In the genomic region with DNA sequence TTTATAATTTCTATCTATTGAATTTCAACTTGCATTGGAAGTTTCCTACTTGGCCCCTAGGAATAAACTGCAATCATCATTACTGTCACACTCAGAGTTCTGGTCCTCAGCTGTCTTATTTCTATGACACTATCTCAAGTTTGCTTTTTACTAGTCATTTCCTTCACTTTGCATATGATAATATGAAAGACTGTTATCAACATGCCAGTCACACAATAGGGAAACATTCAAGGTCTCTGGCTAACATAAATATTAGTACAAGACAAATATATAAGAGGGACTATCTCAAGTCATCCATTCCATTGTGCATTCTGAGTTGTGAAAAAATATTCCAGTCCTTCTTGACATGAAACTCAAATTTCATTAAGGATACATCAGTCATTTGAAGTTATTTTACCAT, we compare ENCODE assay signal across 3 cellular contexts.
TF ChIP-seq lines count a peak whose summit lies in the region.

No MANE protein-coding gene starts in this region.

TF ChIP-seq in A549, 52 proteins besides CTCF, POLR2A, EP300 and RAD21 (continued from another document):
- TF ChIP-seq, protein P1, sequence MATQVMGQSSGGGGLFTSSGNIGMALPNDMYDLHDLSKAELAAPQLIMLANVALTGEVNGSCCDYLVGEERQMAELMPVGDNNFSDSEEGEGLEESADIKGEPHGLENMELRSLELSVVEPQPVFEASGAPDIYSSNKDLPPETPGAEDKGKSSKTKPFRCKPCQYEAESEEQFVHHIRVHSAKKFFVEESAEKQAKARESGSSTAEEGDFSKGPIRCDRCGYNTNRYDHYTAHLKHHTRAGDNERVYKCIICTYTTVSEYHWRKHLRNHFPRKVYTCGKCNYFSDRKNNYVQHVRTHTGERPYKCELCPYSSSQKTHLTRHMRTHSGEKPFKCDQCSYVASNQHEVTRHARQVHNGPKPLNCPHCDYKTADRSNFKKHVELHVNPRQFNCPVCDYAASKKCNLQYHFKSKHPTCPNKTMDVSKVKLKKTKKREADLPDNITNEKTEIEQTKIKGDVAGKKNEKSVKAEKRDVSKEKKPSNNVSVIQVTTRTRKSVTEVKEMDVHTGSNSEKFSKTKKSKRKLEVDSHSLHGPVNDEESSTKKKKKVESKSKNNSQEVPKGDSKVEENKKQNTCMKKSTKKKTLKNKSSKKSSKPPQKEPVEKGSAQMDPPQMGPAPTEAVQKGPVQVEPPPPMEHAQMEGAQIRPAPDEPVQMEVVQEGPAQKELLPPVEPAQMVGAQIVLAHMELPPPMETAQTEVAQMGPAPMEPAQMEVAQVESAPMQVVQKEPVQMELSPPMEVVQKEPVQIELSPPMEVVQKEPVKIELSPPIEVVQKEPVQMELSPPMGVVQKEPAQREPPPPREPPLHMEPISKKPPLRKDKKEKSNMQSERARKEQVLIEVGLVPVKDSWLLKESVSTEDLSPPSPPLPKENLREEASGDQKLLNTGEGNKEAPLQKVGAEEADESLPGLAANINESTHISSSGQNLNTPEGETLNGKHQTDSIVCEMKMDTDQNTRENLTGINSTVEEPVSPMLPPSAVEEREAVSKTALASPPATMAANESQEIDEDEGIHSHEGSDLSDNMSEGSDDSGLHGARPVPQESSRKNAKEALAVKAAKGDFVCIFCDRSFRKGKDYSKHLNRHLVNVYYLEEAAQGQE (IDR thresholded peaks at IDR 0.05): no peak
- TF ChIP-seq EHF (CRISPR knock-in tag; IDR thresholded peaks at IDR 0.05) (no peak), FOSB (CRISPR knock-in tag; IDR thresholded peaks at IDR 0.05) (no peak)
- TF ChIP-seq, protein P2, sequence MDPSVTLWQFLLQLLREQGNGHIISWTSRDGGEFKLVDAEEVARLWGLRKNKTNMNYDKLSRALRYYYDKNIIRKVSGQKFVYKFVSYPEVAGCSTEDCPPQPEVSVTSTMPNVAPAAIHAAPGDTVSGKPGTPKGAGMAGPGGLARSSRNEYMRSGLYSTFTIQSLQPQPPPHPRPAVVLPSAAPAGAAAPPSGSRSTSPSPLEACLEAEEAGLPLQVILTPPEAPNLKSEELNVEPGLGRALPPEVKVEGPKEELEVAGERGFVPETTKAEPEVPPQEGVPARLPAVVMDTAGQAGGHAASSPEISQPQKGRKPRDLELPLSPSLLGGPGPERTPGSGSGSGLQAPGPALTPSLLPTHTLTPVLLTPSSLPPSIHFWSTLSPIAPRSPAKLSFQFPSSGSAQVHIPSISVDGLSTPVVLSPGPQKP (IDR thresholded peaks at IDR 0.05; ENCODE audit: low read depth, low read length): no peak

TF ChIP-seq in K562, 482 proteins besides CTCF, POLR2A, EP300 and RAD21 (continued from another document):
- TF ChIP-seq, protein P3, sequence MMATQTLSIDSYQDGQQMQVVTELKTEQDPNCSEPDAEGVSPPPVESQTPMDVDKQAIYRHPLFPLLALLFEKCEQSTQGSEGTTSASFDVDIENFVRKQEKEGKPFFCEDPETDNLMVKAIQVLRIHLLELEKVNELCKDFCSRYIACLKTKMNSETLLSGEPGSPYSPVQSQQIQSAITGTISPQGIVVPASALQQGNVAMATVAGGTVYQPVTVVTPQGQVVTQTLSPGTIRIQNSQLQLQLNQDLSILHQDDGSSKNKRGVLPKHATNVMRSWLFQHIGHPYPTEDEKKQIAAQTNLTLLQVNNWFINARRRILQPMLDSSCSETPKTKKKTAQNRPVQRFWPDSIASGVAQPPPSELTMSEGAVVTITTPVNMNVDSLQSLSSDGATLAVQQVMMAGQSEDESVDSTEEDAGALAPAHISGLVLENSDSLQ (IDR thresholded peaks at IDR 0.05): no peak
- TF ChIP-seq, protein P4, sequence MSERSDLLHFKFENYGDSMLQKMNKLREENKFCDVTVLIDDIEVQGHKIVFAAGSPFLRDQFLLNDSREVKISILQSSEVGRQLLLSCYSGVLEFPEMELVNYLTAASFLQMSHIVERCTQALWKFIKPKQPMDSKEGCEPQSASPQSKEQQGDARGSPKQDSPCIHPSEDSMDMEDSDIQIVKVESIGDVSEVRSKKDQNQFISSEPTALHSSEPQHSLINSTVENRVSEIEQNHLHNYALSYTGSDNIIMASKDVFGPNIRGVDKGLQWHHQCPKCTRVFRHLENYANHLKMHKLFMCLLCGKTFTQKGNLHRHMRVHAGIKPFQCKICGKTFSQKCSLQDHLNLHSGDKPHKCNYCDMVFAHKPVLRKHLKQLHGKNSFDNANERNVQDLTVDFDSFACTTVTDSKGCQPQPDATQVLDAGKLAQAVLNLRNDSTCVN (CRISPR knock-in tag; IDR thresholded peaks at IDR 0.05): no peak
- TF ChIP-seq XRCC4 (IDR thresholded peaks at IDR 0.05; ENCODE audit: extremely low read depth, insufficient read depth, insufficient read length) (no peak), SIN3A (IDR thresholded peaks at IDR 0.05; ENCODE audit: borderline replicate concordance in 2 of 2, control insufficient read depth in 1 of 2, low read depth in 2 of 2, low read length in 2 of 2) (no peak), ZBTB17 (CRISPR knock-in tag; IDR thresholded peaks at IDR 0.05) (no peak), KLF16 (IDR thresholded peaks at IDR 0.05) (no peak), ZBTB8A (IDR thresholded peaks at IDR 0.05; ENCODE audit: partially characterized antibody) (no peak), NR4A1 (CRISPR knock-in tag; IDR thresholded peaks at IDR 0.05) (no peak), NR4A1 (tag; IDR thresholded peaks at IDR 0.05) (no peak), CREB1 (IDR thresholded peaks at IDR 0.05) (no peak), CREB1 (CRISPR knock-in tag; IDR thresholded peaks at IDR 0.05) (no peak), NFE2 (IDR thresholded peaks at IDR 0.05; ENCODE audit: low read depth) (no peak), CCAR2 (IDR thresholded peaks at IDR 0.05; ENCODE audit: low read depth, low read length) (no peak), MEIS2 (IDR thresholded peaks at IDR 0.05; ENCODE audit: partially characterized antibody) (no peak), FOXA3 (CRISPR knock-in tag; conservative IDR thresholded peaks at IDR 0.05 in 1 of 2, IDR thresholded peaks at IDR 0.05 in 1 of 2) (no peak), DNMT1 (IDR thresholded peaks at IDR 0.05) (no peak)
TF ChIP-seq in K562: peak in this region for 0.

TF ChIP-seq in neural cell, 6 proteins besides CTCF, POLR2A, EP300 and RAD21 (continued from another document):
- TF ChIP-seq SMC3 (conservative IDR thresholded peaks at IDR 0.05; ENCODE audit: poor library complexity): no peak
- TF ChIP-seq, protein P1 (IDR thresholded peaks at IDR 0.05; ENCODE audit: borderline replicate concordance): no peak
- no peak for TF ChIP-seq MXI1 (conservative IDR thresholded peaks at IDR 0.05; ENCODE audit: poor library complexity, severe bottlenecking)
- TF ChIP-seq TAF1 (IDR thresholded peaks at IDR 0.05; ENCODE audit: low read depth): no peak
TF ChIP-seq in neural cell: peak in this region for 1.
